ENCODE assay signal across 26 cellular contexts in genomic region chr3:142053835-142054234, GRCh38.
"Had no signal": no experiment of that assay in that cellular context is flagged by ENCODE, and none has a peak within 500 bp of the region (broad histone marks: within the 10 kb centered on the region; RNA-seq: fewer than 3 reads in every experiment).

No MANE protein-coding gene starts in this region.

- H3K4me2 ChIP-seq: neural progenitor cell had no signal

- H3K9ac ChIP-seq: neural progenitor cell had no signal

- H3K4me1 Mint-ChIP-seq: endodermal cell; nephron; neural progenitor cell; stimulated activated effector memory CD8-positive, alpha-beta T cell treated with anti-CD3 and anti-CD28 coated beads, Interleukin-12 subunit alpha, Interleukin-12 subunit beta, amount 100 ng/mL, for 72 hours had no signal

- ATAC-seq: left colon, lower lobe of right lung had no signal

- H3K4me3 Mint-ChIP-seq: dendritic cell treated with granulocyte-macrophage colony-stimulating factor and Interleukin-4, amounts not matched to agents 40 ng/mL and 50 ng/mL, for 4 days; endodermal cell; immature natural killer cell; nephron; neural progenitor cell; stimulated activated effector memory CD8-positive, alpha-beta T cell treated with anti-CD3 and anti-CD28 coated beads, Interleukin-12 subunit alpha, Interleukin-12 subunit beta, amount 100 ng/mL, for 72 hours had no signal

- DNase-seq: colonic mucosa; effector CD8-positive, alpha-beta T cell; endodermal cell; hypothalamus; immature natural killer cell; islet precursor cell; kidney glomerular epithelial cell; left colon; left ventricle myocardium inferior; lower lobe of right lung; sigmoid colon; stimulated activated CD4-positive, alpha-beta T cell treated with anti-CD3 and anti-CD28 coated beads, Interleukin-2, amount 100 ng/mL, for 24 hours; stimulated activated CD4-positive, alpha-beta T cell treated with anti-CD3 and anti-CD28 coated beads, Interleukin-4, amount 100 ng/mL, for 24 hours; stimulated activated naive CD4-positive, alpha-beta T cell treated with Interleukin-2 at 50 U/mL for 16 hours; stomach; thyroid gland; trophoblast cell had no signal

- H2AFZ ChIP-seq: neural progenitor cell had no signal

- H3K9me3 ChIP-seq: colonic mucosa, esophagus muscularis mucosa, left ventricle myocardium inferior, lower lobe of right lung, prostate gland, right atrium auricular region, sigmoid colon, stomach, thyroid gland, vagina had no signal

- H3K27me3 ChIP-seq: colonic mucosa, esophagus muscularis mucosa, neural progenitor cell, right atrium auricular region, sigmoid colon, stomach, thyroid gland, vagina had no signal

- H3K36me3 Mint-ChIP-seq: stimulated activated effector memory CD8-positive, alpha-beta T cell treated with anti-CD3 and anti-CD28 coated beads, Interleukin-12 subunit alpha, Interleukin-12 subunit beta, amount 100 ng/mL, for 72 hours had no signal

- H3K36me3 ChIP-seq: colonic mucosa, lower lobe of right lung, neural progenitor cell, prostate gland, right atrium auricular region, sigmoid colon, thyroid gland, vagina had no signal

- FAIRE-seq: frontal cortex had no signal

- H3K27me3 Mint-ChIP-seq: dendritic cell treated with granulocyte-macrophage colony-stimulating factor and Interleukin-4, amounts not matched to agents 40 ng/mL and 50 ng/mL, for 4 days had no signal

- H3K9me3 Mint-ChIP-seq: endodermal cell; immature natural killer cell; stimulated activated effector memory CD8-positive, alpha-beta T cell treated with anti-CD3 and anti-CD28 coated beads, Interleukin-12 subunit alpha, Interleukin-12 subunit beta, amount 100 ng/mL, for 72 hours had no signal

- H3K4me3 ChIP-seq: colonic mucosa, esophagus muscularis mucosa, left ventricle myocardium inferior, lower lobe of right lung, neural progenitor cell, prostate gland, right atrium auricular region, sigmoid colon, stomach, thyroid gland, vagina had no signal

- H3K27ac Mint-ChIP-seq: dendritic cell treated with granulocyte-macrophage colony-stimulating factor and Interleukin-4, amounts not matched to agents 40 ng/mL and 50 ng/mL, for 4 days; endodermal cell; neural progenitor cell; stimulated activated effector memory CD8-positive, alpha-beta T cell treated with anti-CD3 and anti-CD28 coated beads, Interleukin-12 subunit alpha, Interleukin-12 subunit beta, amount 100 ng/mL, for 72 hours had no signal

- H3K4me1 ChIP-seq: colonic mucosa, esophagus muscularis mucosa, left ventricle myocardium inferior, lower lobe of right lung, neural progenitor cell, prostate gland, right atrium auricular region, sigmoid colon, stomach, thyroid gland, vagina had no signal

- H3K27ac ChIP-seq: colonic mucosa, esophagus muscularis mucosa, left ventricle myocardium inferior, lower lobe of right lung, neural progenitor cell, prostate gland, right atrium auricular region, sigmoid colon, stomach, thyroid gland had no signal
